1 cellular context compared by ENCODE assay signal in the genomic region with DNA sequence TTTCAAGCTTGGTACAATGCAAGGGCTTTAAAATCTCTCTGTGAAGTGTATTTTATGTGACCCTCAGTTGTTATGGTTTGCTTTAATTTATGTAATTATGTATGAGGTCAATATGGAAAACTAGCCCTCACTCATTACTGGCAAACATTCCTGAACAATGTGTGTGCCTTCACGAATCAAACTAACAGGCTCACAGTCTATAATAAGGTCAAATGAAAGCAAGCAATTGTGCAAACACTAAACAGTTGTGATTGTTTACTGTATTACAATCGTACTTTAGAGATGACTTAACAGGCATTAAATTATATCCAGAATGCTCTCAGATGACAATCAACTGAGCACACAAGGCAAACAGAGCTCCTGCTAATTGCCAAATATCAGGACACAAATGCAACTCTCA.
TF ChIP-seq lines count a peak whose summit lies in the region.

No MANE protein-coding gene starts in this region.

TF ChIP-seq in GM23338, 12 proteins besides CTCF, POLR2A, EP300 and RAD21 (continued from another document):
- TF ChIP-seq, protein P1, sequence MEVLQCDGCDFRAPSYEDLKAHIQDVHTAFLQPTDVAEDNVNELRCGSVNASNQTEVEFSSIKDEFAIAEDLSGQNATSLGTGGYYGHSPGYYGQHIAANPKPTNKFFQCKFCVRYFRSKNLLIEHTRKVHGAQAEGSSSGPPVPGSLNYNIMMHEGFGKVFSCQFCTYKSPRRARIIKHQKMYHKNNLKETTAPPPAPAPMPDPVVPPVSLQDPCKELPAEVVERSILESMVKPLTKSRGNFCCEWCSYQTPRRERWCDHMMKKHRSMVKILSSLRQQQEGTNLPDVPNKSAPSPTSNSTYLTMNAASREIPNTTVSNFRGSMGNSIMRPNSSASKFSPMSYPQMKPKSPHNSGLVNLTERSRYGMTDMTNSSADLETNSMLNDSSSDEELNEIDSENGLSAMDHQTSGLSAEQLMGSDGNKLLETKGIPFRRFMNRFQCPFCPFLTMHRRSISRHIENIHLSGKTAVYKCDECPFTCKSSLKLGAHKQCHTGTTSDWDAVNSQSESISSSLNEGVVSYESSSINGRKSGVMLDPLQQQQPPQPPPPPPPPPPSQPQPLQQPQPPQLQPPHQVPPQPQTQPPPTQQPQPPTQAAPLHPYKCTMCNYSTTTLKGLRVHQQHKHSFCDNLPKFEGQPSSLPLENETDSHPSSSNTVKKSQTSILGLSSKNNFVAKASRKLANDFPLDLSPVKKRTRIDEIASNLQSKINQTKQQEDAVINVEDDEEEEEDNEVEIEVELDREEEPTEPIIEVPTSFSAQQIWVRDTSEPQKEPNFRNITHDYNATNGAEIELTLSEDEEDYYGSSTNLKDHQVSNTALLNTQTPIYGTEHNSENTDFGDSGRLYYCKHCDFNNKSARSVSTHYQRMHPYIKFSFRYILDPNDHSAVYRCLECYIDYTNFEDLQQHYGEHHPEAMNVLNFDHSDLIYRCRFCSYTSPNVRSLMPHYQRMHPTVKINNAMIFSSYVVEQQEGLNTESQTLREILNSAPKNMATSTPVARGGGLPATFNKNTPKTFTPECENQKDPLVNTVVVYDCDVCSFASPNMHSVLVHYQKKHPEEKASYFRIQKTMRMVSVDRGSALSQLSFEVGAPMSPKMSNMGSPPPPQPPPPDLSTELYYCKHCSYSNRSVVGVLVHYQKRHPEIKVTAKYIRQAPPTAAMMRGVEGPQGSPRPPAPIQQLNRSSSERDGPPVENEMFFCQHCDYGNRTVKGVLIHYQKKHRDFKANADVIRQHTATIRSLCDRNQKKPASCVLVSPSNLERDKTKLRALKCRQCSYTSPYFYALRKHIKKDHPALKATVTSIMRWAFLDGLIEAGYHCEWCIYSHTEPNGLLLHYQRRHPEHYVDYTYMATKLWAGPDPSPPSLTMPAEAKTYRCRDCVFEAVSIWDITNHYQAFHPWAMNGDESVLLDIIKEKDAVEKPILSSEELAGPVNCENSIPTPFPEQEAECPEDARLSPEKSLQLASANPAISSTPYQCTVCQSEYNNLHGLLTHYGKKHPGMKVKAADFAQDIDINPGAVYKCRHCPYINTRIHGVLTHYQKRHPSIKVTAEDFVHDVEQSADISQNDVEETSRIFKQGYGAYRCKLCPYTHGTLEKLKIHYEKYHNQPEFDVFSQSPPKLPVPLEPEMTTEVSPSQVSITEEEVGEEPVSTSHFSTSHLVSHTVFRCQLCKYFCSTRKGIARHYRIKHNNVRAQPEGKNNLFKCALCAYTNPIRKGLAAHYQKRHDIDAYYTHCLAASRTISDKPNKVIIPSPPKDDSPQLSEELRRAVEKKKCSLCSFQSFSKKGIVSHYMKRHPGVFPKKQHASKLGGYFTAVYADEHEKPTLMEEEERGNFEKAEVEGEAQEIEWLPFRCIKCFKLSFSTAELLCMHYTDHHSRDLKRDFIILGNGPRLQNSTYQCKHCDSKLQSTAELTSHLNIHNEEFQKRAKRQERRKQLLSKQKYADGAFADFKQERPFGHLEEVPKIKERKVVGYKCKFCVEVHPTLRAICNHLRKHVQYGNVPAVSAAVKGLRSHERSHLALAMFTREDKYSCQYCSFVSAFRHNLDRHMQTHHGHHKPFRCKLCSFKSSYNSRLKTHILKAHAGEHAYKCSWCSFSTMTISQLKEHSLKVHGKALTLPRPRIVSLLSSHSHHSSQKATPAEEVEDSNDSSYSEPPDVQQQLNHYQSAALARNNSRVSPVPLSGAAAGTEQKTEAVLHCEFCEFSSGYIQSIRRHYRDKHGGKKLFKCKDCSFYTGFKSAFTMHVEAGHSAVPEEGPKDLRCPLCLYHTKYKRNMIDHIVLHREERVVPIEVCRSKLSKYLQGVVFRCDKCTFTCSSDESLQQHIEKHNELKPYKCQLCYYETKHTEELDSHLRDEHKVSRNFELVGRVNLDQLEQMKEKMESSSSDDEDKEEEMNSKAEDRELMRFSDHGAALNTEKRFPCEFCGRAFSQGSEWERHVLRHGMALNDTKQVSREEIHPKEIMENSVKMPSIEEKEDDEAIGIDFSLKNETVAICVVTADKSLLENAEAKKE (CRISPR knock-in tag; IDR thresholded peaks at IDR 0.05) = no peak
- TF ChIP-seq EZH2phosphoT487 (IDR thresholded peaks at IDR 0.05; ENCODE audit: unreplicated experiment) (no peak), CREB1 (CRISPR knock-in tag; IDR thresholded peaks at IDR 0.05; ENCODE audit: low read depth) (no peak), POLR2AphosphoS5 (IDR thresholded peaks at IDR 0.05; ENCODE audit: low read depth) (no peak), JUNB (IDR thresholded peaks at IDR 0.05; ENCODE audit: unreplicated experiment) (no peak)
TF ChIP-seq in GM23338: peak in this region for 0.
